In the genomic region with DNA sequence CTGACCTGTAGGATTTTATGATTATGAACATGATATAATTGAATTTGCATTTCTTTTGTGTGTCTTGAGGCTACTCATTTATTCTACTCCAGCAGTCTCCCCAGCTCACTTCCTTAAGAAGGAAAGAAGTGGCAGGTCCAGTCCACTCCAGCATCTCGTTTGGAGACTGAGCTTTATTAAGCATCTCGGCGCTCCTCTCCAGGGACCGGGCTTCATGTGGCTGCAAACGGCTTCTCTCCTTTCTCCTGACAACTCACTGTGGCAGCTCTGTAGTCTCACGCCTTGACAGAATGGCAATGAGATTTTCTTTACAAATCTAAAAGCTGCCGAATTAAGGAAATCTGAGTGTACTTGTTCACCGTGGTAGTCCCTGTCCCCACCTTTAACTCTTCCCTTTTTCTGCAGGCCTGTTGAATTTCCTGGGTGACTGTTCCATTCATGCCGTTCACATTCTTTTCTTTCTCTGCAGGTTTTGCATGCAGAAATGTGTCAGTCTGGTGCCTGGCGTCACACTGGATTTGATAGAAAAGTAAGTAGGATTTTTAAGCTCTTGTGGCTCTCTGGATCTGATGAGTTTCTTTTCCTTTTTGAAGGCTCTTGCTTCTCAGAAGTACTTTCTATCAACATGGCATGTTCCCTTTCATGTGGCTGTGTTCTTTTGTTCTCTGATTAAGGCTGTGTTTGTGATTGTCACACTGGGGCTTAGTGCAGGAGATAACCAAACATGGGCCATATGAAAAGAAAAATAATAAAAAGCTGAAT, we compare ENCODE assay signal across 9 cellular contexts.
DNase-seq lines count a peak whose midpoint lies in the region; ATAC-seq and TF ChIP-seq lines count a peak whose summit lies in the region.
"Had no signal": no experiment of that assay in that cellular context is flagged by ENCODE, and none has a peak within 500 bp of the region (broad histone marks: within the 10 kb centered on the region; RNA-seq: fewer than 3 reads in every experiment).

No MANE protein-coding gene starts in this region.

- H3K9ac ChIP-seq in DND-41 (ENCODE audit: low read depth, low read length): peak overlapping the region; percentile 60
- no peak overlapping the region for H3K9ac ChIP-seq in duodenal mucosa (ENCODE audit: low read depth in 1 of 2, low read length in 2 of 2)

- H3K4me3 ChIP-seq in DND-41 (ENCODE audit: low read depth in 1 of 2, low read length in 2 of 2) (no peak overlapping the region), duodenal mucosa (ENCODE audit: low read depth in 1 of 2, low read length in 2 of 2) (no peak overlapping the region), sigmoid colon (no peak overlapping the region)

- H3K9me3 ChIP-seq in DND-41 (ENCODE audit: insufficient read depth, low read length, severe bottlenecking) (peaks cover 3% of the 10 kb centered on the region), duodenal mucosa (ENCODE audit: control insufficient read depth in 1 of 2, low read length in 2 of 2) (no peaks in the 10 kb centered on the region), sigmoid colon (no peaks in the 10 kb centered on the region)

- TF ChIP-seq CTCF in DND-41 (IDR thresholded peaks at IDR 0.05; ENCODE audit: borderline replicate concordance, extremely low read depth, low read length, poor library complexity, severe bottlenecking): no peak
- TF ChIP-seq CTCF in RWPE1 (conservative IDR thresholded peaks at IDR 0.05; ENCODE audit: low read depth): no peak
- TF ChIP-seq CTCF in sigmoid colon (IDR thresholded peaks at IDR 0.05): no peak

- H3K36me3 ChIP-seq in DND-41 (ENCODE audit: insufficient read depth, low read length) (peaks cover 41% of the 10 kb centered on the region), duodenal mucosa (ENCODE audit: control insufficient read depth in 1 of 2, insufficient read depth in 2 of 2, low read length in 2 of 2) (peaks cover 0 to 11% of the 10 kb centered on the region in 2 donors), sigmoid colon (no peaks in the 10 kb centered on the region)

- no peak overlapping the region for H2AFZ ChIP-seq in DND-41 (ENCODE audit: low read depth, low read length)

- ATAC-seq in DND-41 (ENCODE audit: insufficient read depth, low read depth) (peak; percentile 58), GM18858 (IDR thresholded peaks at IDR 0.05; ENCODE audit: unreplicated experiment) (no peak), GM18519 (IDR thresholded peaks at IDR 0.05; ENCODE audit: low FRiP score, unreplicated experiment) (no peak)

- no peaks in the 10 kb centered on the region for H4K20me1 ChIP-seq in DND-41 (ENCODE audit: insufficient read depth, low read length)

- POLR2A ChIA-PET in RWPE1 (lab: Yijun Ruan, JAX; ENCODE audit: low non-redundant PET): no interaction called here

- peaks cover 59% of the 10 kb centered on the region for H3K4me1 ChIP-seq in DND-41 (ENCODE audit: insufficient read depth, low read length)
- H3K4me1 ChIP-seq in duodenal mucosa (ENCODE audit: control insufficient read depth in 1 of 2, insufficient read depth in 2 of 2, low read length in 2 of 2): peaks cover 13 to 18% of the 10 kb centered on the region in 2 donors
- H3K4me1 ChIP-seq in sigmoid colon: peaks cover 0 to 63% (median 44%) of the 10 kb centered on the region in 4 donors

- intact Hi-C loops in sigmoid colon (cut with DNase I): loop anchor here (5.0 kb wide), 1 partner anchor 41 kb away; no protein-coding TSS in a partner anchor

- H3K79me2 ChIP-seq in DND-41 (ENCODE audit: insufficient read depth, low read length): peaks cover 40% of the 10 kb centered on the region

- DNase-seq in DND-41 (peak; percentile 38), RWPE1 (ENCODE audit: low spot score) (no peak), sigmoid colon (peak; percentile 8), NCI-H2171 (lab: John Stamatoyannopoulos, UW) (no peak), COLO668 (lab: John Stamatoyannopoulos, UW; ENCODE audit: unreplicated experiment) (no peak)
- DNase-seq: H7 had no signal

- H3K27me3 ChIP-seq in DND-41 (ENCODE audit: insufficient read depth, low read length, poor library complexity): no peaks in the 10 kb centered on the region
- H3K27me3 ChIP-seq in duodenal mucosa (ENCODE audit: control insufficient read depth in 1 of 2, insufficient read depth in 2 of 2, low read length in 2 of 2): no peaks in the 10 kb centered on the region
- H3K27me3 ChIP-seq in sigmoid colon: no peaks in the 10 kb centered on the region

- H3K27ac ChIP-seq in DND-41 (ENCODE audit: low read length): peak overlapping the region; percentile 96
- peak overlapping the region; percentile 87 for H3K27ac ChIP-seq in RWPE1
- H3K27ac ChIP-seq in duodenal mucosa (ENCODE audit: low read depth, low read length): peak overlapping the region; percentile 48
- peak overlapping the region; percentile 77 to 86 (median 78) for H3K27ac ChIP-seq in sigmoid colon

- H3K4me2 ChIP-seq in DND-41 (ENCODE audit: insufficient read depth, low read length): peak overlapping the region; percentile 61

- TF ChIP-seq POLR2A in sigmoid colon (IDR thresholded peaks at IDR 0.05): no peak

- TF ChIP-seq EP300 in sigmoid colon (IDR thresholded peaks at IDR 0.05): no peak

- WGBS in sigmoid colon, 2 donors: 76 to 88% methylated on average over 10 of the region's 10 CpGs

- CTCF ChIA-PET in RWPE1 (lab: Yijun Ruan, JAX): interaction anchor here (0.9 kb wide), 1 partner anchor 10 kb away, joined by 3 read pairs; no protein-coding TSS in a partner anchor

Comparison
In these comparisons a context has a peak if more than half of its experiments do, and no peak if none do; other contexts are left out.
1. DNase-seq: peak in DND-41 (single experiment) and sigmoid colon (single experiment); none in RWPE1 (single experiment), NCI-H2171 (single experiment) and COLO668 (single experiment).
2. Peak in every context shown above with its lines, with median percentiles within 50 percentile points of each other: H3K27ac ChIP-seq.